Comparison of ENCODE assay signal across 13 cellular contexts in genomic region chr6:112701201-112701600, GRCh38.
DNase-seq lines count a peak whose midpoint lies in the region; ATAC-seq and TF ChIP-seq lines count a peak whose summit lies in the region.
"Had no signal": no experiment of that assay in that cellular context is flagged by ENCODE, and none has a peak within 500 bp of the region (broad histone marks: within the 10 kb centered on the region; RNA-seq: fewer than 3 reads in every experiment).

No MANE protein-coding gene starts in this region.

- DNase-seq in DMS 273 (lab: John Stamatoyannopoulos, UW; ENCODE audit: unreplicated experiment) = peak; percentile 80
- DNase-seq in iris pigment epithelial cell (ENCODE audit: low read depth) = peak; percentile 19
- DNase-seq in activated T-cell treated with anti-CD3 and anti-CD28 coated beads, Interleukin-2, amount 50 U/mL, for 48 hours = no peak
- no peak for DNase-seq in anterior cingulate cortex (lab: John Stamatoyannopoulos, UW)
- DNase-seq in activated CD4-positive, alpha-beta T cell treated with anti-CD3 and anti-CD28 coated beads for 48 hours = no peak
- no peak for DNase-seq in NCI-H526 (lab: John Stamatoyannopoulos, UW)
- DNase-seq: activated CD8-positive, alpha-beta memory T cell treated with anti-CD3 and anti-CD28 coated beads, Interleukin-2, amount 50 U/mL, for 4 hours; activated naive CD8-positive, alpha-beta T cell treated with anti-CD3 and anti-CD28 coated beads, Interleukin-2, amount 10 ng/mL, durations not matched to agents 7 days and 5 days; KBM-7; stimulated activated naive CD4-positive, alpha-beta T cell; WERI-Rb-1 had no signal

- peak; percentile 72 for ATAC-seq in SK-N-SH treated with all-trans-retinoic acid at 6 μM for 48 hours

- no peak for TF ChIP-seq EP300 in Ishikawa (IDR thresholded peaks at IDR 0.05; ENCODE audit: borderline replicate concordance)

- TF ChIP-seq RAD21 in Ishikawa (IDR thresholded peaks at IDR 0.05; ENCODE audit: low read depth) = no peak

TF ChIP-seq in Ishikawa, 13 proteins besides CTCF, POLR2A, EP300 and RAD21:
- TF ChIP-seq NFIC (IDR thresholded peaks at IDR 0.05) (peak; percentile 71), TCF12 (IDR thresholded peaks at IDR 0.05; ENCODE audit: low read depth) (no peak)

TF ChIP-seq in SK-N-SH treated with all-trans-retinoic acid at 6 μM for 48 hours, 23 proteins besides CTCF, POLR2A, EP300 and RAD21:
- TF ChIP-seq ZFP3 (CRISPR knock-in tag; IDR thresholded peaks at IDR 0.05) = no peak
- TF ChIP-seq BACH2 (CRISPR knock-in tag; IDR thresholded peaks at IDR 0.05; ENCODE audit: borderline replicate concordance) = no peak
- TF ChIP-seq SNAI2 (CRISPR knock-in tag; IDR thresholded peaks at IDR 0.05) = no peak
- TF ChIP-seq CSDC2 (CRISPR knock-in tag; IDR thresholded peaks at IDR 0.05) = no peak
- no peak for TF ChIP-seq ZFP30 (CRISPR knock-in tag; IDR thresholded peaks at IDR 0.05)
- no peak for TF ChIP-seq ESRRG (CRISPR knock-in tag; IDR thresholded peaks at IDR 0.05)
- no peak for TF ChIP-seq POU6F1 (CRISPR knock-in tag; IDR thresholded peaks at IDR 0.05; ENCODE audit: borderline replicate concordance, low read depth)
- no peak for TF ChIP-seq TCF4 (CRISPR knock-in tag; IDR thresholded peaks at IDR 0.05; ENCODE audit: borderline replicate concordance)
- TF ChIP-seq, protein P1, sequence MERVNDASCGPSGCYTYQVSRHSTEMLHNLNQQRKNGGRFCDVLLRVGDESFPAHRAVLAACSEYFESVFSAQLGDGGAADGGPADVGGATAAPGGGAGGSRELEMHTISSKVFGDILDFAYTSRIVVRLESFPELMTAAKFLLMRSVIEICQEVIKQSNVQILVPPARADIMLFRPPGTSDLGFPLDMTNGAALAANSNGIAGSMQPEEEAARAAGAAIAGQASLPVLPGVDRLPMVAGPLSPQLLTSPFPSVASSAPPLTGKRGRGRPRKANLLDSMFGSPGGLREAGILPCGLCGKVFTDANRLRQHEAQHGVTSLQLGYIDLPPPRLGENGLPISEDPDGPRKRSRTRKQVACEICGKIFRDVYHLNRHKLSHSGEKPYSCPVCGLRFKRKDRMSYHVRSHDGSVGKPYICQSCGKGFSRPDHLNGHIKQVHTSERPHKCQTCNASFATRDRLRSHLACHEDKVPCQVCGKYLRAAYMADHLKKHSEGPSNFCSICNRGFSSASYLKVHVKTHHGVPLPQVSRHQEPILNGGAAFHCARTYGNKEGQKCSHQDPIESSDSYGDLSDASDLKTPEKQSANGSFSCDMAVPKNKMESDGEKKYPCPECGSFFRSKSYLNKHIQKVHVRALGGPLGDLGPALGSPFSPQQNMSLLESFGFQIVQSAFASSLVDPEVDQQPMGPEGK (CRISPR knock-in tag; IDR thresholded peaks at IDR 0.05; ENCODE audit: borderline replicate concordance) = no peak
- no peak for TF ChIP-seq ZNF565 (CRISPR knock-in tag; conservative IDR thresholded peaks at IDR 0.05; ENCODE audit: low read depth)
- TF ChIP-seq CREB5 (CRISPR knock-in tag; IDR thresholded peaks at IDR 0.05; ENCODE audit: low read depth) = no peak
- no peak for TF ChIP-seq GLIS3 (CRISPR knock-in tag; IDR thresholded peaks at IDR 0.05)

Comparison
In these comparisons a context has a peak if more than half of its experiments do, and no peak if none do; other contexts are left out.
1. DNase-seq: peak in DMS 273 (single experiment) and iris pigment epithelial cell (single experiment); none in activated T-cell treated with anti-CD3 and anti-CD28 coated beads, Interleukin-2, amount 50 U/mL, for 48 hours (0 of 2), anterior cingulate cortex (0 of 58), activated CD4-positive, alpha-beta T cell treated with anti-CD3 and anti-CD28 coated beads for 48 hours (single experiment) and NCI-H526 (0 of 2).